Comparison of ENCODE assay signal across 20 cellular contexts in the genomic region with DNA sequence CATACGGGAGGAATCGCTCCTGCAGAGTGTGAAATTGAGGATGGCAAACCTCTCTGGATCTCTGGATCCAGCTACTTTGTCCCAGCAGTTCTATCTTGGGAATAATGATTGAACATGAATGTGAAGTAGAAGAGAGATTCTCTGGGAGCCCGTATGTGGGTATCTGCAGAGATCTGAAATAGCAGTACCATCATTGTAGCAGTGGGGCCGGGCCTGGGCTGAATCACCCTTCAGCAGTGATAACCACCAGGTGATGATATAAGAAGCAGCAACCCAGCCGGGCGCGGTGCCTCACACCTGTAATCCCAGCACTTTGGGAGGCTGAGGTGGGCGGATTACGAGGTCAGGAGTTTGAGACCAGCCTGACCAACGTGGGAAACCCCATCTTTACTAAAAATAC. TPM values are rescaled to one million over a fixed set of nuclear protein-coding genes. Genes with fewer than 3 reads are reported as not detected.
DNase-seq lines count a peak whose midpoint lies in the region; ATAC-seq and TF ChIP-seq lines count a peak whose summit lies in the region.
"Had no signal": no experiment of that assay in that cellular context is flagged by ENCODE, and none has a peak within 500 bp of the region (broad histone marks: within the 10 kb centered on the region; RNA-seq: fewer than 3 reads in every experiment).

No MANE protein-coding gene starts in this region.

- TF ChIP-seq CTCF in Caco-2 (IDR thresholded peaks at IDR 0.05; ENCODE audit: insufficient read depth in 1 of 2, low read depth in 1 of 2, low read length in 1 of 2, severe bottlenecking in 1 of 2, unreplicated experiment in 1 of 2) (no peak), Panc1 (IDR thresholded peaks at IDR 0.05) (no peak), nephron progenitor cell (IDR thresholded peaks at IDR 0.05) (no peak), coronary artery (IDR thresholded peaks at IDR 0.05) (no peak)

- H3K27ac Mint-ChIP-seq in Caco-2 (ENCODE audit: unreplicated experiment) (peak overlapping the region; percentile 58), nephron progenitor cell (peak overlapping the region; percentile 19)
- H3K27ac Mint-ChIP-seq: CD4-positive, alpha-beta memory T cell had no signal

- in situ Hi-C loops in Panc1 (cut with HindIII; ENCODE audit: low pct_unique_long_range_greater_than_20kb, low sequenced_read_pairs): no loop called here

- no peak for ATAC-seq in Panc1
- ATAC-seq: K562, Right ventricle myocardium inferior had no signal

- POLR2A ChIA-PET in Caco-2 (lab: Charles Lee) (interaction anchor here (0.5 kb wide), 1 partner anchor 12 kb away, joined by 3 read pairs; no protein-coding TSS in a partner anchor), Panc1 (lab: Charles Lee) (no interaction called here)

- DNase-seq in Caco-2 (no peak), Panc1 (ENCODE audit: low read depth, low spot score) (no peak), nephron progenitor cell (no peak), trophoblast cell (peak; percentile 46 to 48), middle frontal gyrus (ENCODE audit: extremely low spot score, low spot score) (no peak), coronary artery (ENCODE audit: low spot score) (no peak), foreskin melanocyte (no peak)
- DNase-seq: 8988T; CD4-positive, alpha-beta memory T cell; DND-41; MG63; NCI-H1048; NCI-H1417 treated with DMSO at 0.1 percent for 48 hours; NCI-H187; NCI-H446 treated with DMSO at 0.1 percent for 48 hours; NCI-H526 treated with DMSO at 0.1 percent for 48 hours; OCI-M1 had no signal

- H3K9me3 ChIP-seq in Caco-2: no peaks in the 10 kb centered on the region
- no peaks in the 10 kb centered on the region for H3K9me3 ChIP-seq in Panc1 (ENCODE audit: control insufficient read depth, insufficient read depth, low read depth, low read length)
- H3K9me3 ChIP-seq in trophoblast cell (ENCODE audit: insufficient read depth, low read depth, low read length): no peaks in the 10 kb centered on the region
- H3K9me3 ChIP-seq: BLaER1 treated with 17β-estradiol and CSF1 and Interleukin-3, amounts not matched to agents 10 nM and 100 nM; MG63 had no signal

- intact Hi-C loops in Caco-2 (cut with micrococcal nuclease; ENCODE audit: unreplicated experiment) (no loop called here), Panc1 (cut with micrococcal nuclease; ENCODE audit: unreplicated experiment) (no loop called here)

- H2BK5ac ChIP-seq in trophoblast cell (ENCODE audit: low read depth, low read length, poor library complexity): no peak overlapping the region

- no peak overlapping the region for H4K91ac ChIP-seq in trophoblast cell (ENCODE audit: low read depth, low read length)

- no peaks in the 10 kb centered on the region for H3K79me1 ChIP-seq in trophoblast cell (ENCODE audit: low read length)

- BruUV-seq in Caco-2 (replicated peaks; lab: Mats Ljungman, UMichigan) (no TSS peak), Panc1 (replicated peaks; lab: Mats Ljungman, UMichigan) (no TSS peak)

- H3K9me3 Mint-ChIP-seq in Caco-2 (ENCODE audit: unreplicated experiment) (peaks cover 10% of the 10 kb centered on the region), nephron progenitor cell (no peaks in the 10 kb centered on the region)

- H3K4ac ChIP-seq in trophoblast cell (ENCODE audit: low read depth, low read length): no peak overlapping the region

- WGBS in trophoblast cell (ENCODE audit: extremely low coverage, insufficient coverage, insufficient read length): no CpG with 5 or more reads among the region's 10 CpGs

- H3K36me3 Mint-ChIP-seq in Caco-2 (ENCODE audit: insufficient read depth, unreplicated experiment): peaks cover 6% of the 10 kb centered on the region
- no peaks in the 10 kb centered on the region for H3K36me3 Mint-ChIP-seq in nephron progenitor cell (ENCODE audit: low read depth)
- H3K36me3 Mint-ChIP-seq: CD4-positive, alpha-beta memory T cell had no signal

- no peaks in the 10 kb centered on the region for H3K79me2 ChIP-seq in trophoblast cell (ENCODE audit: control insufficient read depth, insufficient read depth, low read length, poor library complexity)

- no peaks in the 10 kb centered on the region for H3K27me3 ChIP-seq in Caco-2 (replicated peaks; ENCODE audit: control insufficient read depth, insufficient read depth, low read length)
- no peaks in the 10 kb centered on the region for H3K27me3 ChIP-seq in Panc1 (ENCODE audit: control insufficient read depth, insufficient read depth, low read length)
- no peaks in the 10 kb centered on the region for H3K27me3 ChIP-seq in trophoblast cell (ENCODE audit: insufficient read depth, low read length)
- H3K27me3 ChIP-seq: BLaER1 treated with 17β-estradiol and CSF1 and Interleukin-3, amounts not matched to agents 10 nM and 100 nM; MG63 had no signal

- H3K4me3 ChIP-seq in Caco-2 (ENCODE audit: low read depth, low read length) (no peak overlapping the region), Panc1 (ENCODE audit: low read depth in 2 of 2, low read length in 2 of 2) (no peak overlapping the region), trophoblast cell (ENCODE audit: low read depth, low read length) (no peak overlapping the region), coronary artery (no peak overlapping the region)
- H3K4me3 ChIP-seq: BLaER1 treated with 17β-estradiol and CSF1 and Interleukin-3, amounts not matched to agents 10 nM and 100 nM; K562; MG63 had no signal

- no peak overlapping the region for H2AK5ac ChIP-seq in trophoblast cell (ENCODE audit: low read length)

- H3K18ac ChIP-seq in trophoblast cell (ENCODE audit: low read length): no peak overlapping the region

- no peak overlapping the region for H3K9ac ChIP-seq in trophoblast cell (ENCODE audit: low read length)
- H3K9ac ChIP-seq: BLaER1 treated with 17β-estradiol and CSF1 and Interleukin-3, amounts not matched to agents 10 nM and 100 nM had no signal

- CTCF ChIA-PET in Caco-2 (lab: Charles Lee): interaction anchor here (0.7 kb wide), 2 partner anchors 170 to 327 kb away, joined by 3 read pairs; no protein-coding TSS in a partner anchor
- CTCF ChIA-PET in Panc1 (lab: Charles Lee): no interaction called here

- H3K4me2 ChIP-seq in trophoblast cell (ENCODE audit: low read length): no peak overlapping the region
- H3K4me2 ChIP-seq: BLaER1 treated with 17β-estradiol and CSF1 and Interleukin-3, amounts not matched to agents 10 nM and 100 nM had no signal

- no peak overlapping the region for H3K23ac ChIP-seq in trophoblast cell (ENCODE audit: low read length)

- H3K4me3 Mint-ChIP-seq in Caco-2 (ENCODE audit: unreplicated experiment) (no peak overlapping the region), nephron progenitor cell (no peak overlapping the region)
- H3K4me3 Mint-ChIP-seq: CD4-positive, alpha-beta memory T cell had no signal

- H2BK12ac ChIP-seq in trophoblast cell (ENCODE audit: low read length): peak overlapping the region; percentile 44

- H3K4me1 Mint-ChIP-seq in Caco-2 (ENCODE audit: low read depth, unreplicated experiment): peaks cover 26% of the 10 kb centered on the region
- H3K4me1 Mint-ChIP-seq in nephron progenitor cell: no peaks in the 10 kb centered on the region
- H3K4me1 Mint-ChIP-seq: CD4-positive, alpha-beta memory T cell had no signal

- H2AFZ ChIP-seq in trophoblast cell (ENCODE audit: insufficient read depth, low read length, poor library complexity): no peak overlapping the region

- H3K27me3 Mint-ChIP-seq in Caco-2 (ENCODE audit: insufficient read depth, unreplicated experiment) (no peaks in the 10 kb centered on the region), nephron progenitor cell (ENCODE audit: low read depth, poor library complexity) (no peaks in the 10 kb centered on the region)

- H4K12ac ChIP-seq in trophoblast cell (ENCODE audit: low read depth, low read length): no peak overlapping the region

- no peak overlapping the region for H3K14ac ChIP-seq in trophoblast cell (ENCODE audit: low read length)

- H3K36me3 ChIP-seq in Caco-2 (ENCODE audit: control insufficient read depth, insufficient read depth, low read length) (no peaks in the 10 kb centered on the region), Panc1 (ENCODE audit: control insufficient read depth, insufficient read depth, low read length) (no peaks in the 10 kb centered on the region), trophoblast cell (ENCODE audit: control insufficient read depth in 1 of 2, insufficient read depth in 2 of 2, low read length in 2 of 2) (no peaks in the 10 kb centered on the region)
- H3K36me3 ChIP-seq: BLaER1 treated with 17β-estradiol and CSF1 and Interleukin-3, amounts not matched to agents 10 nM and 100 nM; MG63 had no signal

- H4K8ac ChIP-seq in trophoblast cell (ENCODE audit: low read depth, low read length): peak overlapping the region; percentile 23

- H3K4me1 ChIP-seq in Caco-2: peaks cover 27% of the 10 kb centered on the region
- no peaks in the 10 kb centered on the region for H3K4me1 ChIP-seq in Panc1 (ENCODE audit: control insufficient read depth, insufficient read depth, low read length)
- no peaks in the 10 kb centered on the region for H3K4me1 ChIP-seq in trophoblast cell (ENCODE audit: control insufficient read depth in 1 of 2, insufficient read depth in 2 of 2, low read length in 2 of 2)
- H3K4me1 ChIP-seq: BLaER1 treated with 17β-estradiol and CSF1 and Interleukin-3, amounts not matched to agents 10 nM and 100 nM had no signal

- H3K27ac ChIP-seq in Panc1 (ENCODE audit: low read length) (peak overlapping the region; percentile 48; the same call in 1 of the 2 replicates), trophoblast cell (ENCODE audit: low read depth, low read length) (no peak overlapping the region), coronary artery (no peak overlapping the region)
- H3K27ac ChIP-seq: BLaER1 treated with 17β-estradiol and CSF1 and Interleukin-3, amounts not matched to agents 10 nM and 100 nM had no signal

- H2BK120ac ChIP-seq in trophoblast cell (ENCODE audit: insufficient read depth, low read length, poor library complexity): no peak overlapping the region

RNA-seq across cellular contexts. Expression of a gene that starts 51.9 kb away (rescaled TPM):
- total RNA-seq in Caco-2 (2022) (5.7 and 6.3 TPM in 2 replicates), Panc1 (2021; ENCODE audit: unreplicated experiment) (9.3 TPM)
- 5.8 TPM for polyA plus RNA-seq in Panc1 (2012; ENCODE audit: insufficient read length)
- polyA plus RNA-seq in trophoblast cell (2013): 27.4 and 28.4 TPM in 2 replicates

Comparison
In these comparisons a context has a peak if more than half of its experiments do, and no peak if none do; other contexts are left out.
1. DNase-seq: peak in trophoblast cell (2 of 2); none in Caco-2 (0 of 2), Panc1 (single experiment), nephron progenitor cell (single experiment), middle frontal gyrus (single experiment), coronary artery (single experiment) and foreskin melanocyte (single experiment).